ENCODE assay signal across 25 cellular contexts in the genomic region with DNA sequence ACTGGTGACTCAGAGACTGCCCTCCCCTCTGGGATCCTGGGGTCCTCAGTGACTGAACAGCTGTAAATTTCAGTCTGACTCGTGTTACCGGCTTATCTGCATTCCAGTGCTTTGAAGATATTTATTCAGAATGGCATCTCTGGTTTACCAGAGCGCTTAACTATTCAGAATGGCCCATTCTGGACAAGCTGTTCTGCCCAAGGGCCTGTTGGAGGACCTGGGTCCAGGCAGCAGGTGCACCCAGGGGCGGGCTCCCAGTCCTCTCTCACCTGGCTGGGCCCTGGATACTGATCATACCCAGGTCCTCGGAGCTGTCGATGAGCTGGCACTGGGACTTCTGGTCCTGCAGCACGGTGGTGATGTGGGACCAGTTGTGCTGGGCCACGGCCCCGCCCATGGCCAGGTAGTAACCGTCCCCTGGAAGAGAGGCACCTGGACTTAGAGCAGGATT. TPM values are rescaled to one million over a fixed set of nuclear protein-coding genes. Genes with fewer than 3 reads are reported as not detected.
DNase-seq lines count a peak whose midpoint lies in the region; ATAC-seq and TF ChIP-seq lines count a peak whose summit lies in the region.
"Had no signal": no experiment of that assay in that cellular context is flagged by ENCODE, and none has a peak within 500 bp of the region (broad histone marks: within the 10 kb centered on the region; RNA-seq: fewer than 3 reads in every experiment).

No MANE protein-coding gene starts in this region.

- intact Hi-C loops in lower lobe of right lung (cut with DNase I) = no loop called here

- peak overlapping the region; percentile 77 for H3K4me2 ChIP-seq in smooth muscle cell

- H3F3A ChIP-seq in smooth muscle cell (ENCODE audit: low read depth) = no peaks in the 10 kb centered on the region

- peaks cover 13% of the 10 kb centered on the region for H3K27me3 Mint-ChIP-seq in endothelial cell (ENCODE audit: unreplicated experiment)
- H3K27me3 Mint-ChIP-seq: activated CD4-positive, alpha-beta T cell treated with anti-CD3 and anti-CD28 coated beads, Interleukin-2, amount 10 ng/mL, durations not matched to agents 7 days and 5 days; stimulated activated naive CD8-positive, alpha-beta T cell treated with anti-CD3 and anti-CD28 coated beads, Interleukin-15, Interleukin-2, amounts not matched to agents 100 ng/mL and 50 ng/mL, for 24 hours had no signal

- ATAC-seq in lower lobe of right lung = peak; percentile 87 to 91
- ATAC-seq: GM12878, left lobe of liver had no signal

- H3K36me3 ChIP-seq in lower lobe of right lung (no peaks in the 10 kb centered on the region), smooth muscle cell (ENCODE audit: low read depth) (no peaks in the 10 kb centered on the region), tibial nerve (peaks cover 0 to 11% (median 0%) of the 10 kb centered on the region in 3 donors)
- H3K36me3 ChIP-seq: cardiac muscle cell had no signal

- H3K4me1 Mint-ChIP-seq in endothelial cell (ENCODE audit: unreplicated experiment) = no peaks in the 10 kb centered on the region

- no peak overlapping the region for H3K27ac ChIP-seq in lower lobe of right lung
- no peak overlapping the region for H3K27ac ChIP-seq in smooth muscle cell (ENCODE audit: low read depth)
- no peak overlapping the region for H3K27ac ChIP-seq in tibial nerve
- H3K27ac ChIP-seq: cardiac muscle cell, dorsolateral prefrontal cortex had no signal

- peaks cover 6% of the 10 kb centered on the region for H3K4me1 ChIP-seq in lower lobe of right lung
- peaks cover 12% of the 10 kb centered on the region for H3K4me1 ChIP-seq in smooth muscle cell (ENCODE audit: low read depth)
- H3K4me1 ChIP-seq in tibial nerve = peaks cover 0 to 13% (median 0%) of the 10 kb centered on the region in 4 donors

- 50% methylated on average over 10 of the region's 10 CpGs for WGBS in smooth muscle cell (ENCODE audit: low lambda C conversion rate)
- 94% methylated on average over 10 of the region's 10 CpGs for WGBS in tibial nerve, 2 donors

- H3K27me3 ChIP-seq in lower lobe of right lung (ENCODE audit: low read depth) (no peaks in the 10 kb centered on the region), smooth muscle cell (ENCODE audit: low read depth) (no peaks in the 10 kb centered on the region), tibial nerve (no peaks in the 10 kb centered on the region)
- H3K27me3 ChIP-seq: BE2C, cardiac muscle cell, dorsolateral prefrontal cortex had no signal

- no peak for TF ChIP-seq CTCF in lower lobe of right lung (IDR thresholded peaks at IDR 0.05)
- TF ChIP-seq CTCF in smooth muscle cell (IDR thresholded peaks at IDR 0.05; ENCODE audit: borderline replicate concordance, insufficient read depth, poor library complexity, severe bottlenecking) = no peak
- TF ChIP-seq CTCF in endothelial cell (IDR thresholded peaks at IDR 0.05; ENCODE audit: unreplicated experiment) = no peak
- TF ChIP-seq CTCF in tibial nerve (IDR thresholded peaks at IDR 0.05) = no peak

- no peak for TF ChIP-seq EP300 in tibial nerve (IDR thresholded peaks at IDR 0.05)

- H4K20me1 ChIP-seq in smooth muscle cell (ENCODE audit: low read depth) = no peaks in the 10 kb centered on the region

- TF ChIP-seq POLR2A in tibial nerve (IDR thresholded peaks at IDR 0.05) = no peak

- no peak overlapping the region for H3K27ac Mint-ChIP-seq in endothelial cell (ENCODE audit: unreplicated experiment)
- H3K27ac Mint-ChIP-seq: activated CD4-positive, alpha-beta T cell treated with anti-CD3 and anti-CD28 coated beads, Interleukin-2, amount 10 ng/mL, durations not matched to agents 7 days and 5 days; stimulated activated naive CD8-positive, alpha-beta T cell treated with anti-CD3 and anti-CD28 coated beads, Interleukin-15, Interleukin-2, amounts not matched to agents 100 ng/mL and 50 ng/mL, for 24 hours had no signal

- no peaks in the 10 kb centered on the region for H3K79me2 ChIP-seq in smooth muscle cell (ENCODE audit: low read depth)

- no peaks in the 10 kb centered on the region for H3K36me3 Mint-ChIP-seq in endothelial cell (ENCODE audit: low read depth, unreplicated experiment)

- no peak overlapping the region for H3K9ac ChIP-seq in smooth muscle cell (ENCODE audit: low read depth)

- H3K9me3 ChIP-seq in lower lobe of right lung (no peaks in the 10 kb centered on the region), smooth muscle cell (replicated peaks; ENCODE audit: low read depth) (no peaks in the 10 kb centered on the region), tibial nerve (no peaks in the 10 kb centered on the region)
- H3K9me3 ChIP-seq: BE2C had no signal

- H3K9me3 Mint-ChIP-seq in endothelial cell (ENCODE audit: unreplicated experiment) = no peaks in the 10 kb centered on the region
- H3K9me3 Mint-ChIP-seq: activated CD4-positive, alpha-beta T cell treated with anti-CD3 and anti-CD28 coated beads, Interleukin-2, amount 10 ng/mL, durations not matched to agents 7 days and 5 days; stimulated activated naive CD8-positive, alpha-beta T cell treated with anti-CD3 and anti-CD28 coated beads, Interleukin-15, Interleukin-2, amounts not matched to agents 100 ng/mL and 50 ng/mL, for 24 hours had no signal

- H3K4me3 ChIP-seq in lower lobe of right lung = no peak overlapping the region
- no peak overlapping the region for H3K4me3 ChIP-seq in smooth muscle cell
- no peak overlapping the region for H3K4me3 ChIP-seq in tibial nerve
- H3K4me3 ChIP-seq: cardiac muscle cell, dorsolateral prefrontal cortex, GM12878 had no signal

- H3K4me3 Mint-ChIP-seq in endothelial cell (ENCODE audit: unreplicated experiment) = no peak overlapping the region
- H3K4me3 Mint-ChIP-seq: activated CD4-positive, alpha-beta T cell treated with anti-CD3 and anti-CD28 coated beads, Interleukin-2, amount 10 ng/mL, durations not matched to agents 7 days and 5 days; stimulated activated naive CD8-positive, alpha-beta T cell treated with anti-CD3 and anti-CD28 coated beads, Interleukin-15, Interleukin-2, amounts not matched to agents 100 ng/mL and 50 ng/mL, for 24 hours had no signal

- peak; percentile 4 for DNase-seq in SIG-M5 treated with dmso at 0.1 percent for 504 hours (lab: John Stamatoyannopoulos, UW; ENCODE audit: unreplicated experiment)
- DNase-seq in SIG-M5 (lab: John Stamatoyannopoulos, UW) = no peak
- peak; percentile 62 for DNase-seq in amniotic epithelial cell (ENCODE audit: low read depth)
- DNase-seq in lower lobe of right lung = peak; percentile 73
- no peak for DNase-seq in smooth muscle cell (lab: John Stamatoyannopoulos, UW; ENCODE audit: unreplicated experiment)
- no peak for DNase-seq in endothelial cell (ENCODE audit: low spot score)
- no peak for DNase-seq in tibial nerve (ENCODE audit: low spot score in 2 of 2)
- DNase-seq in NCI-H1092 (lab: John Stamatoyannopoulos, UW) = no peak
- DNase-seq: 8988T; activated CD4-positive, alpha-beta T cell treated with anti-CD3 and anti-CD28 coated beads, Interleukin-2, amount 10 ng/mL, durations not matched to agents 7 days and 5 days; activated CD8-positive, alpha-beta memory T cell treated with anti-CD3 and anti-CD28 coated beads, Interleukin-2, amount 50 U/mL, for 4 hours; BE2C; dorsolateral prefrontal cortex; H7; NCI-H446 treated with DMSO at 0.1 percent for 48 hours; stimulated activated CD4-positive, alpha-beta T cell treated with anti-CD3 and anti-CD28 coated beads, Interleukin-2, amount 100 ng/mL, for 48 hours had no signal

- no peak overlapping the region for H2AFZ ChIP-seq in smooth muscle cell (ENCODE audit: low read depth)

RNA-seq across cellular contexts. Expression of a gene that starts 48.0 kb away (rescaled TPM):
- 3.4 TPM for total RNA-seq in lower lobe of right lung
- 3.3 and 4.5 TPM in 2 replicates for total RNA-seq in smooth muscle cell
- 10.1 and 11.8 TPM in 2 replicates for polyA plus RNA-seq in smooth muscle cell
- 5.0 TPM for total RNA-seq in endothelial cell (ENCODE audit: unreplicated experiment)
- 10 to 100 TPM in 1 of 4 donors, 1 to 10 TPM in 3; 2.9 to 16.4 (median 5.9) TPM for total RNA-seq in tibial nerve

RNA-seq across cellular contexts. Expression of a gene that starts 54.0 kb away (rescaled TPM):
- not detected for total RNA-seq in lower lobe of right lung
- not detected in 2 replicates for total RNA-seq in smooth muscle cell
- 0.22 and 0.48 TPM in 2 replicates for polyA plus RNA-seq in smooth muscle cell
- 0.08 TPM for total RNA-seq in endothelial cell (ENCODE audit: unreplicated experiment)
- total RNA-seq in tibial nerve = 1 to 10 TPM in 1 of 4 donors, under 1 TPM in 2, not detected in 1; under 0.01 to 1.2 (median 0.22) TPM
- total RNA-seq: activated CD4-positive, alpha-beta T cell treated with anti-CD3 and anti-CD28 coated beads, Interleukin-2, amount 10 ng/mL, durations not matched to agents 7 days and 5 days; cardiac muscle cell; epithelial cell of proximal tubule; GM12878; M059J; osteocyte; RPMI7951; skeletal muscle tissue had no signal
- polyA plus RNA-seq: GM12878 had no signal

Comparison
In these comparisons a context has a peak if more than half of its experiments do, and no peak if none do; other contexts are left out.
1. DNase-seq: peak in SIG-M5 treated with dmso at 0.1 percent for 504 hours (single experiment), amniotic epithelial cell (single experiment) and lower lobe of right lung (single experiment); none in SIG-M5 (single experiment), smooth muscle cell (single experiment), endothelial cell (single experiment), tibial nerve (0 of 2) and NCI-H1092 (single experiment).